ENCODE assay signal across 17 cellular contexts in genomic region chr3:101248786-101249185, GRCh38.
A peak's percentile ranks its signal among the peaks of the same experiment; 100 is the strongest.
DNase-seq lines count a peak whose midpoint lies in the region; ATAC-seq, FAIRE-seq and TF ChIP-seq lines count a peak whose summit lies in the region.
"Had no signal": no experiment of that assay in that cellular context is flagged by ENCODE, and none has a peak within 500 bp of the region (broad histone marks: within the 10 kb centered on the region; RNA-seq: fewer than 3 reads in every experiment).

No MANE protein-coding gene starts in this region.

- no peaks in the 10 kb centered on the region for H3K4me1 ChIP-seq in right lobe of liver

- no peaks in the 10 kb centered on the region for H3K36me3 ChIP-seq in right lobe of liver
- H3K36me3 ChIP-seq: MG63, SJSA1 had no signal

- H3K4me1 Mint-ChIP-seq in WTC11 = peaks cover 25% of the 10 kb centered on the region

- no peak overlapping the region for H3K4me3 ChIP-seq in right lobe of liver
- H3K4me3 ChIP-seq: MG63, SJSA1 had no signal

- no peaks in the 10 kb centered on the region for H3K9me3 ChIP-seq in right lobe of liver
- H3K9me3 ChIP-seq: MG63, SJSA1 had no signal

- peak; percentile 36 for FAIRE-seq in HTR-8/SVneo (lab: Jason Lieb, UNC)
- FAIRE-seq: GM19239 had no signal

- DNase-seq in HTR-8/SVneo (ENCODE audit: insufficient read length, low spot score) (no peak), WTC11 (ENCODE audit: low spot score) (no peak), right lobe of liver (no peak), pulmonary artery endothelial cell (ENCODE audit: low read depth, low spot score) (peak; percentile 10), activated T-cell treated with anti-CD3 and anti-CD28 coated beads for 4 hours (no peak)
- no peak for DNase-seq in effector CD8-positive, alpha-beta T cell (lab: John Stamatoyannopoulos, UW)
- DNase-seq: ACHN; CD4-positive, CD25-positive, alpha-beta regulatory T cell; EL; H9; MG63; NCI-H187; NCI-H69; NK-92 treated with Interleukin-12 subunit alpha and Interleukin-12 subunit beta, amount 100 ng/mL, for 24 hours had no signal

- H3K27ac ChIP-seq in right lobe of liver = no peak overlapping the region
- H3K27ac ChIP-seq: SJSA1 had no signal

- POLR2A ChIA-PET in WTC11 (lab: Charles Lee) = no interaction called here

- no peaks in the 10 kb centered on the region for H3K36me3 Mint-ChIP-seq in WTC11

- H3K4me3 Mint-ChIP-seq in WTC11 = no peak overlapping the region
- H3K4me3 Mint-ChIP-seq: CD4-positive, CD25-positive, alpha-beta regulatory T cell; H9 had no signal

- no peaks in the 10 kb centered on the region; the same call in none of the 2 replicates for H3K27me3 Mint-ChIP-seq in WTC11 (ENCODE audit: low read depth)
- H3K27me3 Mint-ChIP-seq: CD4-positive, CD25-positive, alpha-beta regulatory T cell had no signal

- 41% methylated on average over 2 of the region's 2 CpGs for WGBS in right lobe of liver (ENCODE audit: insufficient coverage, low coverage, low lambda C conversion rate, missing lambda C conversion rate)

- CTCF ChIA-PET in WTC11 (lab: Charles Lee) = no interaction called here

- ATAC-seq in WTC11 (peak; percentile 56), right lobe of liver (peak; percentile 37 to 84 (median 63)), GM18868 (IDR thresholded peaks at IDR 0.05; ENCODE audit: unreplicated experiment) (no peak)

- H3K27ac Mint-ChIP-seq in WTC11 = no peak overlapping the region
- H3K27ac Mint-ChIP-seq: CD4-positive, CD25-positive, alpha-beta regulatory T cell; H9 had no signal

- TF ChIP-seq CTCF in WTC11 (IDR thresholded peaks at IDR 0.05) (no peak), right lobe of liver (IDR thresholded peaks at IDR 0.05) (no peak)

- H3K27me3 ChIP-seq in right lobe of liver = no peaks in the 10 kb centered on the region
- H3K27me3 ChIP-seq: MG63, SJSA1 had no signal

- TF ChIP-seq POLR2A in right lobe of liver (IDR thresholded peaks at IDR 0.05) = no peak

- H3K9me3 Mint-ChIP-seq in WTC11 = no peaks in the 10 kb centered on the region
- H3K9me3 Mint-ChIP-seq: H9 had no signal

- intact Hi-C loops in right lobe of liver (cut with DNase I) = no loop called here

TF ChIP-seq in WTC11, 78 proteins besides CTCF, POLR2A, EP300 and RAD21:
- TF ChIP-seq STAT6 (CRISPR knock-in tag; conservative IDR thresholded peaks at IDR 0.05; ENCODE audit: low read depth) (no peak), USF1 (CRISPR knock-in tag; IDR thresholded peaks at IDR 0.05) (no peak), E2F5 (CRISPR knock-in tag; IDR thresholded peaks at IDR 0.05) (no peak), CREB1 (CRISPR knock-in tag; IDR thresholded peaks at IDR 0.05) (no peak), TP53 (CRISPR knock-in tag; IDR thresholded peaks at IDR 0.05) (no peak), TEAD4 (CRISPR knock-in tag; IDR thresholded peaks at IDR 0.05) (no peak), CREM (CRISPR knock-in tag; IDR thresholded peaks at IDR 0.05) (no peak), CDX4 (CRISPR knock-in tag; IDR thresholded peaks at IDR 0.05; ENCODE audit: borderline replicate concordance) (no peak), SMAD3 (CRISPR knock-in tag; IDR thresholded peaks at IDR 0.05; ENCODE audit: borderline replicate concordance) (no peak)
TF ChIP-seq in WTC11: peak in this region for 0.
